Comparison of ENCODE assay signal across 1 cellular context in the genomic region with DNA sequence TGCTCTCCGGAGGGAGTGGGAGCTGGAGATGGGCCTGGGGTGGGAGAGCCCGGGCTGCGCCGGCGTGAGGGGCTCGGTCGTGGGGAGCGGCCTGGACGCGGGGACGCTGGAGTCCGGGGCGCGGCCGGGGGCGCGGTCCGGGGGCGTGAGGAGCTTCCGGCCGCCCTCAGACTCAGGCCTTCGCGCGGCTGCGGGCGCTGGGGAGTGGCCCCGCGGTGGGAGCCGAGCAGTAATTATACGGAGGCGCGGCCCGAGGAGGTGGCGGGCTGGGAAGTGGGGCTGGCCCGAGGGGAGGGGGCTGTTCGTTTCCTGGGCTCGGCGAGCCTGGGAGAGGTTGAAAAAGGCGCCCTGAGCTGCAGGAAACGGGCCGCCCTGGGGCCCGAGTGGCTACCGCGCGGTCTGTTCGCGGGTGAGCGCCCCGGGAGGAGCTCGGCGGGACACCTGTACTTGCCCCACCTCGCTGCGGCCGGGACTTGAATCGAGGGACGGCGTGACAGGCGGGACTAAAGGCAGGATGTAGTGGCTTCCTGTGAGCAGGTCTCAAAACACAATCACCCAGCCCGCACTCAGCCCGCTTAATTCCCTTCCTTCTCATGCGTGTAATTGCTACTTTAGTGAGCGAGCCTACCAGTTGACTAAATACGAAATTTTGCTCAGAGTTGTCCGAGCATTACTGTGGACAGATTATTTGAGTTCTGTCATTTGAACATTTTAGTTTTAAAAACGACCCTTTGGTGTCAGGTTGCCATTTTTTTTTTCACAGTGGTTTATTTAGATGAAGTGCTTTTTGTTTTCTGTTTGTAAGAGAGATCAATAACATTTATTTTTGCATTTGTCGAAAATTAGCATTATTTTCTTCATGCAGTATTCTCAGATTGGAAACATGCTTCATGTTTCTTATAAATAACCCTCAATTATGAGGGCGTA.
TF ChIP-seq lines count a peak whose summit lies in the region.

No MANE protein-coding gene starts in this region.

TF ChIP-seq in HepG2, 621 proteins besides CTCF, POLR2A, EP300 and RAD21 (continued from another document and continues in another):
- no peak for TF ChIP-seq NFYB (CRISPR knock-in tag; IDR thresholded peaks at IDR 0.05)
- 0 out of 2 replicates have a peak, but pooled peaks have one; percentile 20 for TF ChIP-seq SP140L (CRISPR knock-in tag; IDR thresholded peaks at IDR 0.05; ENCODE audit: borderline replicate concordance)
- TF ChIP-seq ADNP (CRISPR knock-in tag; IDR thresholded peaks at IDR 0.05): no peak
- TF ChIP-seq ZNF512B (CRISPR knock-in tag; IDR thresholded peaks at IDR 0.05; ENCODE audit: borderline replicate concordance): no peak
- TF ChIP-seq, protein P1, sequence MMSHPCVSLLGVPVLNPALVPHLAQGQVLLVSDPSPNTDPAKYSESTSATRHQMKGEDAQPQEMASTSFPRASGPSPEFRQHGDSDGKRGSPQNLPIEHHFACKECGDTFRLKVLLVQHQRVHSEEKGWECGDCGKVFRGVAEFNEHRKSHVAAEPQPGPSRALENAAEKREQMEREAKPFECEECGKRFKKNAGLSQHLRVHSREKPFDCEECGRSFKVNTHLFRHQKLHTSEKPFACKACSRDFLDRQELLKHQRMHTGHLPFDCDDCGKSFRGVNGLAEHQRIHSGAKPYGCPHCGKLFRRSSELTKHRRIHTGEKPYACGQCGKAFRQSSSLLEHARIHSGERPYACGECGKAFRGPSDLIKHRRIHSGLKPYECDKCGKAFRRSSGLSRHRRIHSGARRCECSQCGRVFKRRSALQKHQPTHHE (CRISPR knock-in tag; IDR thresholded peaks at IDR 0.05; ENCODE audit: borderline replicate concordance): no peak; the same call in 1 of the 2 replicates
- TF ChIP-seq AHR (CRISPR knock-in tag; IDR thresholded peaks at IDR 0.05): peak; percentile 78; the same call in 1 of the 2 replicates
- TF ChIP-seq HNRNPL (IDR thresholded peaks at IDR 0.05; ENCODE audit: low read depth, low read length): no peak
- no peak for TF ChIP-seq RNF2 (conservative IDR thresholded peaks at IDR 0.05; ENCODE audit: low read depth)
- no peak for TF ChIP-seq ZNF142 (CRISPR knock-in tag; IDR thresholded peaks at IDR 0.05)
- TF ChIP-seq KLF15 (CRISPR knock-in tag; IDR thresholded peaks at IDR 0.05; ENCODE audit: borderline replicate concordance): 0 out of 2 replicates have a peak, but pooled peaks have one; percentile 35
- no peak for TF ChIP-seq SIN3B (IDR thresholded peaks at IDR 0.05; ENCODE audit: low read length)
- TF ChIP-seq, protein P2, sequence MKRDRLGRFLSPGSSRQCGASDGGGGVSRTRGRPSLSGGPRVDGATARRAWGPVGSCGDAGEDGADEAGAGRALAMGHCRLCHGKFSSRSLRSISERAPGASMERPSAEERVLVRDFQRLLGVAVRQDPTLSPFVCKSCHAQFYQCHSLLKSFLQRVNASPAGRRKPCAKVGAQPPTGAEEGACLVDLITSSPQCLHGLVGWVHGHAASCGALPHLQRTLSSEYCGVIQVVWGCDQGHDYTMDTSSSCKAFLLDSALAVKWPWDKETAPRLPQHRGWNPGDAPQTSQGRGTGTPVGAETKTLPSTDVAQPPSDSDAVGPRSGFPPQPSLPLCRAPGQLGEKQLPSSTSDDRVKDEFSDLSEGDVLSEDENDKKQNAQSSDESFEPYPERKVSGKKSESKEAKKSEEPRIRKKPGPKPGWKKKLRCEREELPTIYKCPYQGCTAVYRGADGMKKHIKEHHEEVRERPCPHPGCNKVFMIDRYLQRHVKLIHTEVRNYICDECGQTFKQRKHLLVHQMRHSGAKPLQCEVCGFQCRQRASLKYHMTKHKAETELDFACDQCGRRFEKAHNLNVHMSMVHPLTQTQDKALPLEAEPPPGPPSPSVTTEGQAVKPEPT (CRISPR knock-in tag; IDR thresholded peaks at IDR 0.05; ENCODE audit: low read depth): no peak
- TF ChIP-seq, protein P3, sequence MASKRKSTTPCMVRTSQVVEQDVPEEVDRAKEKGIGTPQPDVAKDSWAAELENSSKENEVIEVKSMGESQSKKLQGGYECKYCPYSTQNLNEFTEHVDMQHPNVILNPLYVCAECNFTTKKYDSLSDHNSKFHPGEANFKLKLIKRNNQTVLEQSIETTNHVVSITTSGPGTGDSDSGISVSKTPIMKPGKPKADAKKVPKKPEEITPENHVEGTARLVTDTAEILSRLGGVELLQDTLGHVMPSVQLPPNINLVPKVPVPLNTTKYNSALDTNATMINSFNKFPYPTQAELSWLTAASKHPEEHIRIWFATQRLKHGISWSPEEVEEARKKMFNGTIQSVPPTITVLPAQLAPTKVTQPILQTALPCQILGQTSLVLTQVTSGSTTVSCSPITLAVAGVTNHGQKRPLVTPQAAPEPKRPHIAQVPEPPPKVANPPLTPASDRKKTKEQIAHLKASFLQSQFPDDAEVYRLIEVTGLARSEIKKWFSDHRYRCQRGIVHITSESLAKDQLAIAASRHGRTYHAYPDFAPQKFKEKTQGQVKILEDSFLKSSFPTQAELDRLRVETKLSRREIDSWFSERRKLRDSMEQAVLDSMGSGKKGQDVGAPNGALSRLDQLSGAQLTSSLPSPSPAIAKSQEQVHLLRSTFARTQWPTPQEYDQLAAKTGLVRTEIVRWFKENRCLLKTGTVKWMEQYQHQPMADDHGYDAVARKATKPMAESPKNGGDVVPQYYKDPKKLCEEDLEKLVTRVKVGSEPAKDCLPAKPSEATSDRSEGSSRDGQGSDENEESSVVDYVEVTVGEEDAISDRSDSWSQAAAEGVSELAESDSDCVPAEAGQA (IDR thresholded peaks at IDR 0.05; ENCODE audit: low read depth): 0 out of 2 replicates have a peak, but pooled peaks have one; percentile 26
- TF ChIP-seq, protein P3 (CRISPR knock-in tag; IDR thresholded peaks at IDR 0.05; ENCODE audit: borderline replicate concordance): peak; percentile 84; the same call in 1 of the 2 replicates
- TF ChIP-seq MIER2 (CRISPR knock-in tag; IDR thresholded peaks at IDR 0.05): no peak
- no peak for TF ChIP-seq GPBP1L1 (CRISPR knock-in tag; IDR thresholded peaks at IDR 0.05)
- TF ChIP-seq ZUFSP (CRISPR knock-in tag; IDR thresholded peaks at IDR 0.05; ENCODE audit: borderline replicate concordance): no peak
- peak; percentile 13; the same call in 1 of the 2 replicates for TF ChIP-seq ATF7-NPFF (CRISPR knock-in tag; IDR thresholded peaks at IDR 0.05; ENCODE audit: low read depth)
- TF ChIP-seq, protein P4, sequence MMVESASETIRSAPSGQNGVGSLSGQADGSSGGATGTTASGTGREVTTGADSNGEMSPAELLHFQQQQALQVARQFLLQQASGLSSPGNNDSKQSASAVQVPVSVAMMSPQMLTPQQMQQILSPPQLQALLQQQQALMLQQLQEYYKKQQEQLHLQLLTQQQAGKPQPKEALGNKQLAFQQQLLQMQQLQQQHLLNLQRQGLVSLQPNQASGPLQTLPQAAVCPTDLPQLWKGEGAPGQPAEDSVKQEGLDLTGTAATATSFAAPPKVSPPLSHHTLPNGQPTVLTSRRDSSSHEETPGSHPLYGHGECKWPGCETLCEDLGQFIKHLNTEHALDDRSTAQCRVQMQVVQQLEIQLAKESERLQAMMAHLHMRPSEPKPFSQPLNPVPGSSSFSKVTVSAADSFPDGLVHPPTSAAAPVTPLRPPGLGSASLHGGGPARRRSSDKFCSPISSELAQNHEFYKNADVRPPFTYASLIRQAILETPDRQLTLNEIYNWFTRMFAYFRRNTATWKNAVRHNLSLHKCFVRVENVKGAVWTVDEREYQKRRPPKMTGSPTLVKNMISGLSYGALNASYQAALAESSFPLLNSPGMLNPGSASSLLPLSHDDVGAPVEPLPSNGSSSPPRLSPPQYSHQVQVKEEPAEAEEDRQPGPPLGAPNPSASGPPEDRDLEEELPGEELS (CRISPR knock-in tag; IDR thresholded peaks at IDR 0.05): peak; percentile 54; the same call in 1 of the 2 replicates
